In the genomic region with DNA sequence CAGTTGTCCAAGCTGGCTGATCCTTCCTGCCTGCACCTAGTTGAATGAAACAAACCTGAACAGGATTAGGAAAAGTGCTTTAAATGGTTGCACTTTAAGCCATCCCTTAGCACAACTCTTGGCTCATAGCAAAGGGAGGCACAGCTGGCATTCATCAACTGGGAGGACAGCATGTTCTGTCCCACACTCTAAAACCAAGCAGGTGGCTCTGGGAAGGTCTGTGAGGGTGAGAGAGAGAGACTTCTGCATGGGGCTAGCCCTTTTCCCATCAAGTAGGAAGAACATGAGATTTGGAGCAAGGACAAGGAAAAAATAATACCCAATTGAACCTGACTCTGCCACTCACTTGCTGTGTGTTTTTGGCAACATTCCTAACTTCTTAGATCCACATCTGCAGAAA, we compare ENCODE assay signal across 25 cellular contexts.
"Had no signal": no experiment of that assay in that cellular context is flagged by ENCODE, and none has a peak within 500 bp of the region (broad histone marks: within the 10 kb centered on the region; RNA-seq: fewer than 3 reads in every experiment).

No MANE protein-coding gene starts in this region.

- H3K27ac Mint-ChIP-seq: effector memory CD8-positive, alpha-beta T cell; naive thymus-derived CD8-positive, alpha-beta T cell; stimulated activated naive CD8-positive, alpha-beta T cell treated with anti-CD3 and anti-CD28 coated beads, Interleukin-15, amount 100 ng/mL, for 72 hours had no signal

- H3K9me3 Mint-ChIP-seq: effector memory CD8-positive, alpha-beta T cell; stimulated activated naive CD8-positive, alpha-beta T cell treated with anti-CD3 and anti-CD28 coated beads, Interleukin-15, amount 100 ng/mL, for 72 hours had no signal

- H3K36me3 ChIP-seq: pancreas, suprapubic skin, transverse colon, upper lobe of right lung, uterus had no signal

- H3K4me1 Mint-ChIP-seq: naive thymus-derived CD8-positive, alpha-beta T cell; stimulated activated naive CD8-positive, alpha-beta T cell treated with anti-CD3 and anti-CD28 coated beads, Interleukin-15, amount 100 ng/mL, for 72 hours had no signal

- H3K36me3 Mint-ChIP-seq: naive thymus-derived CD8-positive, alpha-beta T cell had no signal

- DNase-seq: dermis blood vessel endothelial cell; effector memory CD8-positive, alpha-beta T cell; erythroblast; head of caudate nucleus; mammary epithelial cell; mesendoderm; naive thymus-derived CD8-positive, alpha-beta T cell; occipital lobe; pancreas; retina; stimulated activated CD4-positive, alpha-beta T cell treated with anti-CD3 and anti-CD28 coated beads, Interleukin-12 subunit alpha, Interleukin-12 subunit beta, amount 100 ng/mL, for 4 hours; stimulated activated CD4-positive, alpha-beta T cell treated with anti-CD3 and anti-CD28 coated beads, Interleukin-1b, Interleukin-23, amount 100 ng/mL, for 48 hours; stimulated activated CD4-positive, alpha-beta T cell treated with anti-CD3 and anti-CD28 coated beads, Interleukin-4, amount 100 ng/mL, for 1 hour; stimulated activated CD8-positive, alpha-beta memory T cell treated with anti-CD3 and anti-CD28 coated beads, Interleukin-4, amount 100 ng/mL, for 48 hours; stimulated activated naive CD4-positive, alpha-beta T cell; stimulated activated naive CD8-positive, alpha-beta T cell treated with anti-CD3 and anti-CD28 coated beads, Interleukin-15, amount 100 ng/mL, for 72 hours; transverse colon; upper lobe of right lung; uterus had no signal

- H3K27me3 ChIP-seq: uterus had no signal

- H3K9me3 ChIP-seq: pancreas, suprapubic skin, transverse colon, upper lobe of right lung, uterus had no signal

- H3K4me1 ChIP-seq: pancreas, suprapubic skin, transverse colon, upper lobe of right lung, uterus had no signal

- H3K4me3 Mint-ChIP-seq: effector memory CD8-positive, alpha-beta T cell; naive thymus-derived CD8-positive, alpha-beta T cell; stimulated activated naive CD8-positive, alpha-beta T cell treated with anti-CD3 and anti-CD28 coated beads, Interleukin-15, amount 100 ng/mL, for 72 hours had no signal

- H3K4me3 ChIP-seq: coronary artery, hepatocyte, pancreas, smooth muscle cell, suprapubic skin, transverse colon, upper lobe of right lung, uterus had no signal

- ATAC-seq: effector memory CD8-positive, alpha-beta T cell; left lobe of liver; naive thymus-derived CD8-positive, alpha-beta T cell; pancreas; sciatic nerve; stimulated activated naive CD8-positive, alpha-beta T cell treated with anti-CD3 and anti-CD28 coated beads, Interleukin-15, amount 100 ng/mL, for 72 hours; upper lobe of right lung had no signal

- H3K27ac ChIP-seq: coronary artery, hepatocyte, pancreas, suprapubic skin, transverse colon, upper lobe of right lung, uterus had no signal
